Comparison of ENCODE assay signal across 25 cellular contexts in genomic region chr9:124409410-124409809, GRCh38. TPM values are rescaled to one million over a fixed set of nuclear protein-coding genes. Genes with fewer than 3 reads are reported as not detected.
A peak's percentile ranks its signal among the peaks of the same experiment; 100 is the strongest.
DNase-seq lines count a peak whose midpoint lies in the region; ATAC-seq, FAIRE-seq and TF ChIP-seq lines count a peak whose summit lies in the region.
"Had no signal": no experiment of that assay in that cellular context is flagged by ENCODE, and none has a peak within 500 bp of the region (broad histone marks: within the 10 kb centered on the region; RNA-seq: fewer than 3 reads in every experiment).

No MANE protein-coding gene starts in this region.

- FAIRE-seq in endothelial cell of umbilical vein (lab: Jason Lieb, UNC), result no peak
- FAIRE-seq: GM12878, HTR-8/SVneo had no signal

- H4K8ac ChIP-seq in mesenchymal stem cell (ENCODE audit: low read length), result no peak overlapping the region

- no peak overlapping the region for H4K91ac ChIP-seq in mesenchymal stem cell (ENCODE audit: low read length)

- H3K4me3 Mint-ChIP-seq in endothelial cell (ENCODE audit: unreplicated experiment), result no peak overlapping the region
- no peak overlapping the region for H3K4me3 Mint-ChIP-seq in neural progenitor cell
- no peak overlapping the region for H3K4me3 Mint-ChIP-seq in stimulated activated memory B cell treated with anti-CD40 and anti-IgM and Interleukin-4, amounts not matched to agents 10 μg/mL and 1 μg/mL and 100 μg/mL, for 72 hours
- H3K4me3 Mint-ChIP-seq: CD4-positive, alpha-beta T cell had no signal

- H3K27me3 Mint-ChIP-seq in endothelial cell (ENCODE audit: unreplicated experiment) (no peaks in the 10 kb centered on the region), neural progenitor cell (ENCODE audit: insufficient read depth, low read depth) (peaks cover 3% of the 10 kb centered on the region)
- no peaks in the 10 kb centered on the region for H3K27me3 Mint-ChIP-seq in stimulated activated memory B cell treated with anti-CD40 and anti-IgM and Interleukin-4, amounts not matched to agents 10 μg/mL and 1 μg/mL and 100 μg/mL, for 72 hours
- H3K27me3 Mint-ChIP-seq: CD4-positive, alpha-beta T cell had no signal

- no peak for ATAC-seq in stimulated activated memory B cell treated with anti-CD40 and anti-IgM and Interleukin-4, amounts not matched to agents 10 μg/mL and 1 μg/mL and 100 μg/mL, for 72 hours
- ATAC-seq: GM12878 had no signal

- no peak overlapping the region for H3K9ac ChIP-seq in Loucy (ENCODE audit: low read depth, low read length, poor library complexity, severe bottlenecking)
- no peak overlapping the region for H3K9ac ChIP-seq in endothelial cell of umbilical vein (replicated peaks; ENCODE audit: extremely low read depth, insufficient read depth, low read length)
- peak overlapping the region; percentile 98 for H3K9ac ChIP-seq in mesenchymal stem cell (ENCODE audit: low read length)
- H3K9ac ChIP-seq in neural progenitor cell, result no peak overlapping the region

- WGBS in mesenchymal stem cell, result 100% methylated on average over 2 of the region's 3 CpGs

- H3K27me3 ChIP-seq in ACC112 (ENCODE audit: insufficient read depth, low read length) (no peaks in the 10 kb centered on the region), Loucy (ENCODE audit: insufficient read depth, low read length, poor library complexity, severe bottlenecking) (no peaks in the 10 kb centered on the region), endothelial cell of umbilical vein (ENCODE audit: control insufficient read depth in 2 of 2, insufficient read depth in 2 of 2, low read length in 2 of 2) (no peaks in the 10 kb centered on the region), mesenchymal stem cell (ENCODE audit: control insufficient read depth in 1 of 2, insufficient read depth in 1 of 2, low read length in 2 of 2) (no peaks in the 10 kb centered on the region), neural progenitor cell (no peaks in the 10 kb centered on the region)

- peak overlapping the region; percentile 59 for H3K4me3 ChIP-seq in ACC112 (ENCODE audit: low read depth, low read length)
- no peak overlapping the region for H3K4me3 ChIP-seq in Loucy (ENCODE audit: low read length, poor library complexity, severe bottlenecking)
- H3K4me3 ChIP-seq in endothelial cell of umbilical vein (replicated peaks in 1 of 3; ENCODE audit: insufficient read depth in 1 of 3, low read depth in 1 of 3, low read length in 3 of 3), result no peak overlapping the region
- H3K4me3 ChIP-seq in mesenchymal stem cell (ENCODE audit: insufficient read depth in 1 of 2, low read depth in 1 of 2, low read length in 2 of 2), result peak overlapping the region in 1 of 2 experiments; percentile 1
- no peak overlapping the region for H3K4me3 ChIP-seq in foreskin fibroblast (ENCODE audit: low read depth in 1 of 2, low read length in 2 of 2)
- H3K4me3 ChIP-seq in neural progenitor cell, result no peak overlapping the region
- H3K4me3 ChIP-seq: GM12878 had no signal

- H3K18ac ChIP-seq in mesenchymal stem cell (ENCODE audit: low read depth in 1 of 2, low read length in 2 of 2), result no peak overlapping the region

- no peak overlapping the region for H2BK12ac ChIP-seq in mesenchymal stem cell (ENCODE audit: low read length in 2 of 2)

- no peak overlapping the region for H3K14ac ChIP-seq in mesenchymal stem cell (ENCODE audit: low read length in 2 of 2)

- H3K4me2 ChIP-seq in Loucy (ENCODE audit: low read depth, low read length, poor library complexity, severe bottlenecking) (peak overlapping the region; percentile 36), endothelial cell of umbilical vein (ENCODE audit: insufficient read depth, low read length) (no peak overlapping the region), mesenchymal stem cell (ENCODE audit: low read length, poor library complexity, severe bottlenecking) (no peak overlapping the region), neural progenitor cell (no peak overlapping the region)

- TF ChIP-seq CTCF in Loucy (conservative IDR thresholded peaks at IDR 0.05; ENCODE audit: low read length) (no peak), endothelial cell of umbilical vein (IDR thresholded peaks at IDR 0.05; ENCODE audit: extremely low read depth in 1 of 2, insufficient read depth in 1 of 2, low read depth in 1 of 2, low read length in 2 of 2) (no peak), foreskin fibroblast (IDR thresholded peaks at IDR 0.05; ENCODE audit: low read depth, low read length) (no peak), endothelial cell (IDR thresholded peaks at IDR 0.05; ENCODE audit: unreplicated experiment) (no peak), neural progenitor cell (IDR thresholded peaks at IDR 0.05) (no peak)

- intact Hi-C loops in endothelial cell of umbilical vein (cut with micrococcal nuclease), result no loop called here

- POLR2A ChIA-PET in endothelial cell of umbilical vein (lab: Charles Lee), result no interaction called here

- H3K4me1 Mint-ChIP-seq in endothelial cell (ENCODE audit: unreplicated experiment), result peaks cover 7% of the 10 kb centered on the region
- H3K4me1 Mint-ChIP-seq in neural progenitor cell, result peaks cover 3% of the 10 kb centered on the region
- peaks cover 18% of the 10 kb centered on the region for H3K4me1 Mint-ChIP-seq in stimulated activated memory B cell treated with anti-CD40 and anti-IgM and Interleukin-4, amounts not matched to agents 10 μg/mL and 1 μg/mL and 100 μg/mL, for 72 hours

- H2BK15ac ChIP-seq in mesenchymal stem cell (ENCODE audit: low read depth, poor library complexity, severe bottlenecking), result no peak overlapping the region

- H3K27ac Mint-ChIP-seq in endothelial cell (ENCODE audit: unreplicated experiment), result no peak overlapping the region
- H3K27ac Mint-ChIP-seq in neural progenitor cell, result no peak overlapping the region
- no peak overlapping the region for H3K27ac Mint-ChIP-seq in stimulated activated memory B cell treated with anti-CD40 and anti-IgM and Interleukin-4, amounts not matched to agents 10 μg/mL and 1 μg/mL and 100 μg/mL, for 72 hours
- H3K27ac Mint-ChIP-seq: CD4-positive, alpha-beta T cell had no signal

- peaks cover 54% of the 10 kb centered on the region for H3K4me1 ChIP-seq in ACC112 (ENCODE audit: control insufficient read depth, insufficient read depth, low read length, unreplicated experiment)
- H3K4me1 ChIP-seq in Loucy (ENCODE audit: insufficient read depth, low read length, poor library complexity, severe bottlenecking), result peaks cover 15% of the 10 kb centered on the region
- peaks cover 41% of the 10 kb centered on the region for H3K4me1 ChIP-seq in endothelial cell of umbilical vein (ENCODE audit: control insufficient read depth, extremely low read depth, insufficient read depth, low read length)
- no peaks in the 10 kb centered on the region for H3K4me1 ChIP-seq in mesenchymal stem cell (ENCODE audit: control insufficient read depth, insufficient read depth, low read depth, low read length)
- H3K4me1 ChIP-seq in neural progenitor cell, result peaks cover 5% of the 10 kb centered on the region

- H3K9me2 ChIP-seq in Loucy (replicated peaks; ENCODE audit: low read depth, low read length), result no peaks in the 10 kb centered on the region

- H3K4ac ChIP-seq in mesenchymal stem cell (ENCODE audit: low read depth in 1 of 2, low read length in 2 of 2), result no peak overlapping the region

- peaks cover 77% of the 10 kb centered on the region for H3K79me2 ChIP-seq in ACC112 (ENCODE audit: control insufficient read depth, insufficient read depth, low read length, unreplicated experiment)
- H3K79me2 ChIP-seq in Loucy (ENCODE audit: insufficient read depth, low read length), result peaks cover 74% of the 10 kb centered on the region
- peaks cover 74% of the 10 kb centered on the region for H3K79me2 ChIP-seq in endothelial cell of umbilical vein (ENCODE audit: control insufficient read depth, insufficient read depth, low read length)
- H3K79me2 ChIP-seq in neural progenitor cell (ENCODE audit: low read depth), result peaks cover 58% of the 10 kb centered on the region

- DNase-seq in endothelial cell of umbilical vein (ENCODE audit: low read depth, low spot score), result peak; percentile 21
- DNase-seq in mesenchymal stem cell, result no peak
- no peak for DNase-seq in foreskin fibroblast
- no peak for DNase-seq in endothelial cell (ENCODE audit: low spot score)
- no peak for DNase-seq in neural progenitor cell (ENCODE audit: low spot score)
- DNase-seq: Caco-2; CD4-positive, alpha-beta T cell; DMS153; GF-D8; H7; NCI-H1092 treated with DMSO at 0.1 percent for 48 hours; NCI-H1694 treated with DMSO at 0.1 percent for 48 hours; NCI-H2107; NCI-H510A treated with DMSO at 0.1 percent for 48 hours; NCI-H82; OCI-M1 had no signal

- H3K23ac ChIP-seq in mesenchymal stem cell (ENCODE audit: low read length in 2 of 2), result no peak overlapping the region

- H2BK120ac ChIP-seq in mesenchymal stem cell (ENCODE audit: low read depth, low read length), result no peak overlapping the region

- dilution Hi-C loops in endothelial cell of umbilical vein (cut with MboI; ENCODE audit: extremely low pct_ligation_motif_present, low sequenced_read_pairs), result no loop called here

- CTCF ChIA-PET in endothelial cell of umbilical vein (lab: Charles Lee), result interaction anchor here (2.4 kb wide), 1 partner anchor 17 kb away, joined by 62 read pairs; no protein-coding TSS in a partner anchor

- H3K36me3 ChIP-seq in ACC112 (ENCODE audit: insufficient read depth, low read length), result peaks cover 60% of the 10 kb centered on the region
- peaks cover 67% of the 10 kb centered on the region for H3K36me3 ChIP-seq in Loucy (ENCODE audit: insufficient read depth, low read length)
- peaks cover 19 to 44% of the 10 kb centered on the region in 2 experiments for H3K36me3 ChIP-seq in endothelial cell of umbilical vein (ENCODE audit: control insufficient read depth in 2 of 2, extremely low read depth in 1 of 2, insufficient read depth in 2 of 2, low read length in 2 of 2)
- peaks cover 25 to 98% of the 10 kb centered on the region in 2 experiments for H3K36me3 ChIP-seq in mesenchymal stem cell (ENCODE audit: control insufficient read depth in 1 of 2, insufficient read depth in 2 of 2, low read depth in 1 of 2, low read length in 2 of 2)
- H3K36me3 ChIP-seq in neural progenitor cell, result peaks cover 32% of the 10 kb centered on the region

- H4K20me1 ChIP-seq in Loucy (ENCODE audit: insufficient read depth, low read length, poor library complexity, severe bottlenecking), result peaks cover 32% of the 10 kb centered on the region
- peaks cover 8% of the 10 kb centered on the region for H4K20me1 ChIP-seq in endothelial cell of umbilical vein (replicated peaks; ENCODE audit: control insufficient read depth, extremely low read depth, insufficient read depth, low read length)
- peaks cover 4% of the 10 kb centered on the region for H4K20me1 ChIP-seq in neural progenitor cell (ENCODE audit: low read depth)

- no peak overlapping the region for H2AK5ac ChIP-seq in mesenchymal stem cell (ENCODE audit: low read length, severe bottlenecking)

- H3F3A ChIP-seq in Loucy (ENCODE audit: low read depth), result no peaks in the 10 kb centered on the region
- H3F3A ChIP-seq in neural progenitor cell (ENCODE audit: low read depth), result peaks cover 12% of the 10 kb centered on the region

- H3K9me3 Mint-ChIP-seq in endothelial cell (ENCODE audit: unreplicated experiment), result no peaks in the 10 kb centered on the region
- no peaks in the 10 kb centered on the region for H3K9me3 Mint-ChIP-seq in neural progenitor cell
- no peaks in the 10 kb centered on the region for H3K9me3 Mint-ChIP-seq in stimulated activated memory B cell treated with anti-CD40 and anti-IgM and Interleukin-4, amounts not matched to agents 10 μg/mL and 1 μg/mL and 100 μg/mL, for 72 hours
- H3K9me3 Mint-ChIP-seq: CD4-positive, alpha-beta T cell had no signal

- H3K79me1 ChIP-seq in mesenchymal stem cell (replicated peaks; ENCODE audit: low read length, poor library complexity, severe bottlenecking), result peaks cover 8% of the 10 kb centered on the region

- no peaks in the 10 kb centered on the region for H3K9me3 ChIP-seq in Loucy (ENCODE audit: insufficient read depth, low read depth, low read length)
- no peaks in the 10 kb centered on the region for H3K9me3 ChIP-seq in endothelial cell of umbilical vein (replicated peaks; ENCODE audit: control insufficient read depth, insufficient read depth, low read length)
- H3K9me3 ChIP-seq in mesenchymal stem cell (ENCODE audit: control insufficient read depth, low read length), result no peaks in the 10 kb centered on the region
- H3K9me3 ChIP-seq in neural progenitor cell (ENCODE audit: low read depth), result no peaks in the 10 kb centered on the region
- H3K9me3 ChIP-seq: Caco-2 had no signal

- H3K27ac ChIP-seq in ACC112 (ENCODE audit: low read depth, low read length) (peak overlapping the region; percentile 57), endothelial cell of umbilical vein (ENCODE audit: insufficient read depth, low read depth, low read length) (no peak overlapping the region), mesenchymal stem cell (ENCODE audit: low read length, poor library complexity, severe bottlenecking) (no peak overlapping the region), neural progenitor cell (no peak overlapping the region)

- no peak overlapping the region for H2BK5ac ChIP-seq in mesenchymal stem cell (ENCODE audit: low read depth, low read length, poor library complexity, severe bottlenecking)

- no peaks in the 10 kb centered on the region for H3K9me1 ChIP-seq in endothelial cell of umbilical vein (replicated peaks; ENCODE audit: control insufficient read depth, extremely low read depth, insufficient read depth, low read length)

- no TSS peak for BruUV-seq in endothelial cell of umbilical vein (replicated peaks; lab: Mats Ljungman, UMichigan)

- H2AFZ ChIP-seq in ACC112 (ENCODE audit: low read length, unreplicated experiment) (no peak overlapping the region), Loucy (ENCODE audit: low read length) (no peak overlapping the region), endothelial cell of umbilical vein (ENCODE audit: low read depth, low read length) (no peak overlapping the region), mesenchymal stem cell (ENCODE audit: low read depth, low read length) (no peak overlapping the region), neural progenitor cell (replicated peaks) (no peak overlapping the region)

- no peak for TF ChIP-seq POLR2A in endothelial cell of umbilical vein (IDR thresholded peaks at IDR 0.05; ENCODE audit: low read depth, low read length)

- H3K36me3 Mint-ChIP-seq in endothelial cell (ENCODE audit: low read depth, unreplicated experiment), result peaks cover 23% of the 10 kb centered on the region
- peaks cover 12% of the 10 kb centered on the region for H3K36me3 Mint-ChIP-seq in neural progenitor cell
- peaks cover 55% of the 10 kb centered on the region for H3K36me3 Mint-ChIP-seq in stimulated activated memory B cell treated with anti-CD40 and anti-IgM and Interleukin-4, amounts not matched to agents 10 μg/mL and 1 μg/mL and 100 μg/mL, for 72 hours

RNA-seq across cellular contexts. Expression of gene PSMB7, which starts 5.8 kb away (rescaled TPM):
- 227 and 241 TPM in 2 replicates for total RNA-seq in endothelial cell of umbilical vein
- polyA plus RNA-seq in endothelial cell of umbilical vein, result 350 and 366 TPM in 2 replicates
- 404 and 449 TPM in 2 replicates for polyA plus RNA-seq in endothelial cell of umbilical vein (2011; cell fraction: cytosol; rRNA removed)
- polyA plus RNA-seq in endothelial cell of umbilical vein (2011; cell fraction: nucleus; rRNA removed), result 197 and 198 TPM in 2 replicates
- polyA plus RNA-seq in endothelial cell of umbilical vein (2012), result 406 and 445 TPM in 2 replicates
- 275 and 309 TPM in 2 replicates for polyA minus RNA-seq in endothelial cell of umbilical vein
- polyA minus RNA-seq in endothelial cell of umbilical vein (2011; cell fraction: cytosol; rRNA and poly(A)+ RNA removed), result 220 TPM
- 92.8 and 128 TPM in 2 replicates for polyA minus RNA-seq in endothelial cell of umbilical vein (2011; cell fraction: nucleus; rRNA and poly(A)+ RNA removed)
- polyA plus RNA-seq in mesenchymal stem cell (2013, experiment 1 of 2), result 179 TPM
- polyA plus RNA-seq in mesenchymal stem cell (2013, experiment 2 of 2), result 183 TPM
- 180 TPM for total RNA-seq in endothelial cell (ENCODE audit: unreplicated experiment)
- 249 and 270 TPM in 2 replicates for total RNA-seq in neural progenitor cell (ENCODE audit: low replicate concordance)

RNA-seq across cellular contexts. Expression of gene ADGRD2, which starts 40.8 kb away (rescaled TPM):
- not detected in 2 replicates for total RNA-seq in endothelial cell of umbilical vein
- not detected in 2 replicates for polyA plus RNA-seq in endothelial cell of umbilical vein
- not detected in 2 replicates for polyA plus RNA-seq in endothelial cell of umbilical vein (2011; cell fraction: cytosol; rRNA removed)
- not detected in 2 replicates for polyA plus RNA-seq in endothelial cell of umbilical vein (2011; cell fraction: nucleus; rRNA removed)
- not detected in 2 replicates for polyA plus RNA-seq in endothelial cell of umbilical vein (2012)
- not detected in 2 replicates for polyA minus RNA-seq in endothelial cell of umbilical vein
- polyA minus RNA-seq in endothelial cell of umbilical vein (2011; cell fraction: cytosol; rRNA and poly(A)+ RNA removed), result not detected
- not detected in 2 replicates for polyA minus RNA-seq in endothelial cell of umbilical vein (2011; cell fraction: nucleus; rRNA and poly(A)+ RNA removed)
- not detected for polyA plus RNA-seq in mesenchymal stem cell (2013, experiment 1 of 2)
- polyA plus RNA-seq in mesenchymal stem cell (2013, experiment 2 of 2), result not detected
- total RNA-seq in endothelial cell (ENCODE audit: unreplicated experiment), result not detected
- total RNA-seq in neural progenitor cell (ENCODE audit: low replicate concordance), result 0.13 and 0.43 TPM in 2 replicates
- total RNA-seq: A172; Caco-2; CD4-positive, alpha-beta T cell; GM12878; H7; LHCN-M2; Right ventricle myocardium superior had no signal
- polyA plus RNA-seq: BJ, GM12878 had no signal
